Comparison of ENCODE assay signal across 3 cellular contexts in genomic region chr11:74226907-74227306, GRCh38.
TF ChIP-seq lines count a peak whose summit lies in the region.

No MANE protein-coding gene starts in this region.

TF ChIP-seq in HCT116, 20 proteins besides CTCF, POLR2A, EP300 and RAD21:
- no peak for TF ChIP-seq EZH2 (IDR thresholded peaks at IDR 0.05)

TF ChIP-seq in K562, 482 proteins besides CTCF, POLR2A, EP300 and RAD21:
- TF ChIP-seq ARID4B (CRISPR knock-in tag; IDR thresholded peaks at IDR 0.05) (no peak), ZNF175 (CRISPR knock-in tag; IDR thresholded peaks at IDR 0.05; ENCODE audit: low read depth) (no peak), L3MBTL2 (IDR thresholded peaks at IDR 0.05) (no peak), ATF2 (CRISPR knock-in tag; IDR thresholded peaks at IDR 0.05) (no peak), ELF1 (tag; IDR thresholded peaks at IDR 0.05) (no peak), POLR3A (IDR thresholded peaks at IDR 0.05; ENCODE audit: borderline replicate concordance, extremely low read depth, insufficient read depth, insufficient read length) (no peak), ZNF717 (CRISPR knock-in tag; IDR thresholded peaks at IDR 0.05) (no peak), ZNF696 (CRISPR knock-in tag; conservative IDR thresholded peaks at IDR 0.05) (no peak), USF2 (CRISPR knock-in tag; IDR thresholded peaks at IDR 0.05) (no peak), TEAD2 (tag; IDR thresholded peaks at IDR 0.05) (no peak), RBM15 (IDR thresholded peaks at IDR 0.05; ENCODE audit: insufficient read depth, low read length) (no peak)

TF ChIP-seq in SK-N-SH, 30 proteins besides CTCF, POLR2A, EP300 and RAD21:
- TF ChIP-seq SIN3A (IDR thresholded peaks at IDR 0.05; ENCODE audit: borderline replicate concordance, low read depth, low read length) (no peak), REST (IDR thresholded peaks at IDR 0.05; ENCODE audit: low read depth, low read length) (no peak), PBX3 (IDR thresholded peaks at IDR 0.05) (no peak), MXI1 (IDR thresholded peaks at IDR 0.05; ENCODE audit: low read depth, low read length) (no peak), USF1 (IDR thresholded peaks at IDR 0.05; ENCODE audit: borderline replicate concordance, low read depth) (no peak), TEAD4 (IDR thresholded peaks at IDR 0.05; ENCODE audit: borderline replicate concordance, insufficient read depth) (no peak), FOXJ3 (CRISPR knock-in tag; IDR thresholded peaks at IDR 0.05) (no peak), EZH2phosphoT487 (IDR thresholded peaks at IDR 0.05; ENCODE audit: borderline replicate concordance, low read depth) (no peak), GATA2 (CRISPR knock-in tag; IDR thresholded peaks at IDR 0.05) (no peak), MEF2A (IDR thresholded peaks at IDR 0.05; ENCODE audit: borderline replicate concordance, low read depth) (no peak), FOXM1 (IDR thresholded peaks at IDR 0.05; ENCODE audit: low read depth) (no peak), JUND (IDR thresholded peaks at IDR 0.05) (no peak)
